9 cellular contexts compared by ENCODE assay signal in the genomic region with DNA sequence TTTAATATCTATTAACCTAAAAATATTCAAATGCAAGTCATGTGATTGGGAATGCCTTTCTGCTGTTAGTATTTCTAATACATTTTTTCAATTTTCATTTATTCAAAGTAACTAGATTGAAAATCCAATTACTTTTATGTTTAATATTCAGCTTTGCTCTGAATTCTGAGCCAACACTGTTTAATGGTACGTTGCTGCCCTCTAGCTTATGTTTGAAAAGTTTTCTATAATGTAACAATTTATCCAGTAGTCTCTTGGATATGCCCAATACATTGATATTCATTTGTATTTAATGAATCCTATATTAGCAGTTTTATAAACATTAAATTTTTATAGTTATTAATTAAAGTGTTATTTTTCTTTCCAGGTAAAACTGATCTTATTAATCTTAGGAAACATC. TPM values are rescaled to one million over a fixed set of nuclear protein-coding genes. Genes with fewer than 3 reads are reported as not detected.
A peak's percentile ranks its signal among the peaks of the same experiment; 100 is the strongest.
DNase-seq lines count a peak whose midpoint lies in the region; ATAC-seq, FAIRE-seq and TF ChIP-seq lines count a peak whose summit lies in the region.
"Had no signal": no experiment of that assay in that cellular context is flagged by ENCODE, and none has a peak within 500 bp of the region (broad histone marks: within the 10 kb centered on the region; RNA-seq: fewer than 3 reads in every experiment).

No MANE protein-coding gene starts in this region.

- H3K79me2 ChIP-seq in hepatocyte: no peaks in the 10 kb centered on the region

- no peaks in the 10 kb centered on the region for H3K79me1 ChIP-seq in neuronal stem cell (ENCODE audit: low read depth, low read length)

- no peak overlapping the region for H2BK12ac ChIP-seq in neuronal stem cell (ENCODE audit: low read length)

- H3K4ac ChIP-seq in neuronal stem cell (ENCODE audit: low read length): no peak overlapping the region

- no peak for FAIRE-seq in HTR-8/SVneo (lab: Jason Lieb, UNC)

- H4K8ac ChIP-seq in neuronal stem cell (ENCODE audit: low read depth, low read length): no peak overlapping the region

- in situ Hi-C loops in SK-MEL-5 (cut with HindIII; ENCODE audit: low pct_unique_long_range_greater_than_20kb, low sequenced_read_pairs): no loop called here

- no peak overlapping the region for H2BK5ac ChIP-seq in neuronal stem cell (ENCODE audit: low read length)

- H4K91ac ChIP-seq in neuronal stem cell (ENCODE audit: low read depth, low read length, poor library complexity): no peak overlapping the region

- H3K27ac ChIP-seq in hepatocyte (no peak overlapping the region), neuronal stem cell (replicated peaks; ENCODE audit: low read length) (no peak overlapping the region)

- no peaks in the 10 kb centered on the region for H3K36me3 ChIP-seq in hepatocyte (replicated peaks; ENCODE audit: insufficient read depth, low read depth)
- H3K36me3 ChIP-seq in neuronal stem cell (replicated peaks in 1 of 2; ENCODE audit: control insufficient read depth in 2 of 2, insufficient read depth in 2 of 2, low read length in 2 of 2): no peaks in the 10 kb centered on the region

- H3K4me3 ChIP-seq in hepatocyte: no peak overlapping the region
- H3K4me3 ChIP-seq in neuronal stem cell (ENCODE audit: low read length in 2 of 2): no peak overlapping the region

- H3K23ac ChIP-seq in neuronal stem cell (ENCODE audit: low read depth, low read length, poor library complexity): no peak overlapping the region

- H3K27me3 ChIP-seq in hepatocyte (no peaks in the 10 kb centered on the region), neuronal stem cell (ENCODE audit: control insufficient read depth in 3 of 3, insufficient read depth in 3 of 3, low read depth in 1 of 3, low read length in 3 of 3) (no peaks in the 10 kb centered on the region)

- H3K9me3 ChIP-seq in hepatocyte (ENCODE audit: low read depth) (no peaks in the 10 kb centered on the region), neuronal stem cell (replicated peaks in 1 of 2; ENCODE audit: control insufficient read depth in 2 of 2, insufficient read depth in 1 of 2, low read depth in 1 of 2, low read length in 2 of 2) (no peaks in the 10 kb centered on the region)

- no peak overlapping the region for H2BK120ac ChIP-seq in neuronal stem cell (ENCODE audit: low read depth, low read length)

- WGBS in hepatocyte (ENCODE audit: low lambda C conversion rate, missing lambda C conversion rate): 3% methylated on average over 1 of the region's 1 CpG
- WGBS in neuronal stem cell (ENCODE audit: extremely low coverage in 2 of 2, insufficient read length in 2 of 2, insufficient replicate concordance in 1 of 2), 2 donors: no CpG with 5 or more reads among the region's 1 CpG

- no peak overlapping the region for H2AFZ ChIP-seq in hepatocyte
- H2AFZ ChIP-seq in neuronal stem cell (ENCODE audit: low read length): no peak overlapping the region

- H3K4me2 ChIP-seq in hepatocyte (no peak overlapping the region), neuronal stem cell (ENCODE audit: insufficient read depth, low read length, poor library complexity, severe bottlenecking) (no peak overlapping the region)

- peak; percentile 66 for TF ChIP-seq CTCF in hepatocyte (IDR thresholded peaks at IDR 0.05; ENCODE audit: poor library complexity)

- peak; percentile 17 for DNase-seq in AG20443 (ENCODE audit: low spot score)
- DNase-seq in HTR-8/SVneo (ENCODE audit: insufficient read length, low spot score): peak; percentile 10
- peak; percentile 62 for DNase-seq in SK-MEL-5 (ENCODE audit: low read depth, low spot score)
- DNase-seq in hepatocyte (ENCODE audit: low spot score): peak; percentile 50
- DNase-seq in neuronal stem cell (ENCODE audit: low spot score): no peak
- no peak for DNase-seq in NCI-H2029 treated with DMSO at 0.1 percent for 48 hours (lab: John Stamatoyannopoulos, UW)
- no peak for DNase-seq in activated CD4-positive, alpha-beta T cell treated with anti-CD3 and anti-CD28 coated beads, Interleukin-2, amount 50 U/mL, for 4 hours
- DNase-seq: activated CD8-positive, alpha-beta memory T cell treated with anti-CD3 and anti-CD28 coated beads, Interleukin-2, amount 50 U/mL, for 48 hours had no signal

- ATAC-seq in GM18870 (IDR thresholded peaks at IDR 0.05; ENCODE audit: unreplicated experiment): no peak

- no peak overlapping the region for H3K14ac ChIP-seq in neuronal stem cell (ENCODE audit: low read length)

- no peak overlapping the region for H2AK5ac ChIP-seq in neuronal stem cell (ENCODE audit: low read depth, low read length)

- H3K18ac ChIP-seq in neuronal stem cell (ENCODE audit: low read length): no peak overlapping the region

- H4K20me1 ChIP-seq in hepatocyte (ENCODE audit: insufficient read depth, poor library complexity, severe bottlenecking): no peaks in the 10 kb centered on the region

- H2BK15ac ChIP-seq in neuronal stem cell (ENCODE audit: low read length): no peak overlapping the region

- H3K9ac ChIP-seq in neuronal stem cell (ENCODE audit: low read depth, low read length, poor library complexity): no peak overlapping the region

- H3K9me2 ChIP-seq in hepatocyte (replicated peaks; ENCODE audit: insufficient read depth): no peaks in the 10 kb centered on the region

- H3K4me1 ChIP-seq in hepatocyte (ENCODE audit: insufficient read depth): no peaks in the 10 kb centered on the region
- no peaks in the 10 kb centered on the region for H3K4me1 ChIP-seq in neuronal stem cell (ENCODE audit: control insufficient read depth in 2 of 2, insufficient read depth in 1 of 2, low read depth in 1 of 2, low read length in 2 of 2)

RNA-seq across cellular contexts. Expression of gene LGSN, which starts 47.4 kb away (rescaled TPM):
- 0.32 TPM in 1 of 2 replicates, not detected in the other for total RNA-seq in SK-MEL-5 (2014; rRNA removed; shearing (Covaris generic))
- polyA plus RNA-seq in SK-MEL-5 (2015; cell fraction: cytosol; rRNA removed): not detected in 2 replicates
- 0.11 TPM in 1 of 2 replicates, not detected in the other for polyA plus RNA-seq in SK-MEL-5 (2015; cell fraction: nucleus; rRNA removed)
- total RNA-seq in hepatocyte: 4.1 and 6.1 TPM in 2 replicates
- 0.73 and 2.6 TPM in 2 replicates for polyA plus RNA-seq in hepatocyte
- 1.2 TPM for polyA plus RNA-seq in neuronal stem cell (2013, experiment 1 of 2)
- 1.1 TPM for polyA plus RNA-seq in neuronal stem cell (2013, experiment 2 of 2)

Comparison
In these comparisons a context has a peak if more than half of its experiments do, and no peak if none do; other contexts are left out.
1. DNase-seq: peak in AG20443 (single experiment), HTR-8/SVneo (single experiment), SK-MEL-5 (single experiment) and hepatocyte (single experiment); none in neuronal stem cell (single experiment), NCI-H2029 treated with DMSO at 0.1 percent for 48 hours (single experiment) and activated CD4-positive, alpha-beta T cell treated with anti-CD3 and anti-CD28 coated beads, Interleukin-2, amount 50 U/mL, for 4 hours (0 of 2).